Comparison of ENCODE assay signal across 8 cellular contexts in genomic region chr6:15770347-15771143, GRCh38.
DNase-seq lines count a peak whose midpoint lies in the region; ATAC-seq, FAIRE-seq and TF ChIP-seq lines count a peak whose summit lies in the region.

No MANE protein-coding gene starts in this region.

- H3K4me3 ChIP-seq in fibroblast of villous mesenchyme (ENCODE audit: low read depth, low read length): no peak overlapping the region

- in situ Hi-C loops in KBM-7 (cut with MboI; ENCODE audit: low pct_unique_long_range_greater_than_20kb, low sequenced_read_pairs): no loop called here

- peak; percentile 22 for TF ChIP-seq CTCF in fibroblast of villous mesenchyme (IDR thresholded peaks at IDR 0.05; ENCODE audit: insufficient read depth, low read depth, low read length)

- no peak for TF ChIP-seq POLR2A in GM18505 (IDR thresholded peaks at IDR 0.05; ENCODE audit: borderline replicate concordance, extremely low read depth, insufficient read depth, insufficient read length)

- FAIRE-seq in urothelium cell line (lab: Jason Lieb, UNC): no peak

- DNase-seq in KBM-7 (peak; percentile 12), fibroblast of villous mesenchyme (ENCODE audit: low read depth) (peak; percentile 50), amygdala (lab: John Stamatoyannopoulos, UW) (no peak), urothelium cell line (ENCODE audit: low spot score) (no peak), SHP77 treated with DMSO at 0.1 percent for 48 hours (lab: John Stamatoyannopoulos, UW) (no peak), iPS-NIHi11 (ENCODE audit: low spot score) (no peak)

- peak; percentile 74 for ATAC-seq in GM18505 (IDR thresholded peaks at IDR 0.05; ENCODE audit: unreplicated experiment)
- peak; percentile 91 for ATAC-seq in GM21529 (IDR thresholded peaks at IDR 0.05; ENCODE audit: unreplicated experiment)

Comparison
In these comparisons a context has a peak if more than half of its experiments do, and no peak if none do; other contexts are left out.
1. DNase-seq: peak in KBM-7 (single experiment) and fibroblast of villous mesenchyme (single experiment); none in amygdala (0 of 56), urothelium cell line (single experiment), SHP77 treated with DMSO at 0.1 percent for 48 hours (single experiment) and iPS-NIHi11 (single experiment).